18 cellular contexts compared by ENCODE assay signal in genomic region chr5:168198359-168198758, GRCh38.
DNase-seq lines count a peak whose midpoint lies in the region; ATAC-seq, FAIRE-seq and TF ChIP-seq lines count a peak whose summit lies in the region.
"Had no signal": no experiment of that assay in that cellular context is flagged by ENCODE, and none has a peak within 500 bp of the region (broad histone marks: within the 10 kb centered on the region; RNA-seq: fewer than 3 reads in every experiment).

No MANE protein-coding gene starts in this region.

- H2AFZ ChIP-seq in GM12878 (ENCODE audit: control insufficient read depth, low read depth, low read length): no peak overlapping the region
- H2AFZ ChIP-seq: GM23248 had no signal

- no peak for FAIRE-seq in GM12878 (lab: Jason Lieb, UNC)
- FAIRE-seq: A549, D721Med, GM19239, H54 had no signal

- no peaks in the 10 kb centered on the region for H3K9me3 ChIP-seq in GM12878 (replicated peaks; ENCODE audit: control insufficient read depth, insufficient read depth, low read length)
- H3K9me3 ChIP-seq: A549 had no signal

- no peaks in the 10 kb centered on the region for H3K36me3 ChIP-seq in GM12878 (ENCODE audit: control insufficient read depth in 2 of 2, insufficient read depth in 2 of 2, low read length in 1 of 2)

- intact Hi-C loops in GM12878 (cut with micrococcal nuclease; ENCODE audit: unreplicated experiment): no loop called here

- no peak for TF ChIP-seq EP300 in GM12878 (IDR thresholded peaks at IDR 0.05; ENCODE audit: borderline replicate concordance in 1 of 2, control insufficient read depth in 1 of 2, low read depth in 2 of 2, low read length in 2 of 2)

- no peak overlapping the region for H3K9ac ChIP-seq in GM12878 (ENCODE audit: control insufficient read depth, insufficient read depth, low read length)
- H3K9ac ChIP-seq: GM23248 had no signal

- DNase-seq in GM12878 (ENCODE audit: low read depth, low spot score) (no peak), RPMI8226 (no peak), HuH-7.5 (ENCODE audit: low spot score) (no peak)
- DNase-seq in activated CD8-positive, alpha-beta memory T cell treated with anti-CD3 and anti-CD28 coated beads, Interleukin-2, amount 50 U/mL, for 4 hours: no peak
- DNase-seq: CD8-positive, alpha-beta T cell; COR-L47; DMS153; DMS79 treated with DMSO at 0.1 percent for 48 hours; GDM1; GM23248; KG1 had no signal

- H3K4me1 ChIP-seq in GM12878 (ENCODE audit: control insufficient read depth, insufficient read depth, low read length): no peaks in the 10 kb centered on the region
- H3K4me1 ChIP-seq: A549 had no signal

- no TSS peak for BruUV-seq in GM12878 (replicated peaks; lab: Mats Ljungman, UMichigan)

- 3% methylated on average over 2 of the region's 2 CpGs for WGBS in GM12878 (ENCODE audit: insufficient coverage, insufficient replicate concordance, low lambda C conversion rate, missing lambda C conversion rate)

- ATAC-seq in GM19351 (IDR thresholded peaks at IDR 0.05; ENCODE audit: unreplicated experiment): peak; percentile 71
- peak; percentile 55 for ATAC-seq in HG03469 (IDR thresholded peaks at IDR 0.05; ENCODE audit: unreplicated experiment)
- peak; percentile 48 for ATAC-seq in GM12878
- ATAC-seq: A549; CD8-positive, alpha-beta T cell; HCT116 had no signal

- CTCF ChIA-PET in GM12878 (lab: Yijun Ruan, JAX): interaction anchor here (1.1 kb wide), 1 partner anchor 21 kb away, joined by 7 read pairs; no protein-coding TSS in a partner anchor

- H3K27ac ChIP-seq in GM12878 (ENCODE audit: control insufficient read depth, insufficient read depth): no peak overlapping the region
- H3K27ac ChIP-seq: A549, GM23248 had no signal

- in situ Hi-C loops in GM12878 (cut with MboI): no loop called here

- TF ChIP-seq RAD21 in GM12878 (IDR thresholded peaks at IDR 0.05; ENCODE audit: insufficient read depth, low read depth, low read length): no peak

- no peaks in the 10 kb centered on the region for H4K20me1 ChIP-seq in GM12878 (ENCODE audit: control insufficient read depth, insufficient read depth)

- no peak for TF ChIP-seq POLR2A in GM12878 (IDR thresholded peaks at IDR 0.05; ENCODE audit: low read depth, low read length)

- no peak overlapping the region for H3K4me3 ChIP-seq in GM12878
- H3K4me3 ChIP-seq: A549, GM23248 had no signal

- POLR2A ChIA-PET in GM12878 (lab: Charles Lee): no interaction called here

- peaks cover 0 to 3% of the 10 kb centered on the region in 2 experiments; a peak in 2 of 4 replicates for H3K27me3 ChIP-seq in GM12878 (replicated peaks in 1 of 2; ENCODE audit: control insufficient read depth in 2 of 2, insufficient read depth in 2 of 2, low read length in 1 of 2)

- no peak overlapping the region for H3K4me2 ChIP-seq in GM12878 (ENCODE audit: control insufficient read depth, insufficient read depth)
- H3K4me2 ChIP-seq: A549 had no signal

- RAD21 ChIA-PET in GM12878 (lab: Charles Lee; ENCODE audit: unreplicated experiment): no interaction called here

- SMC1A ChIA-PET in GM12878 (lab: Charles Lee; ENCODE audit: uncharacterized antibody, unreplicated experiment): interaction anchor here (1.5 kb wide), 1 partner anchor 62 kb away, joined by 4 read pairs; no protein-coding TSS in a partner anchor

- H3K79me2 ChIP-seq in GM12878 (ENCODE audit: control insufficient read depth, insufficient read depth, low read length): no peaks in the 10 kb centered on the region

- no peak for TF ChIP-seq CTCF in GM12878 (IDR thresholded peaks at IDR 0.05 in 2 of 3, conservative IDR thresholded peaks at IDR 0.05 in 1 of 3; ENCODE audit: control insufficient read depth in 2 of 3, extremely low read depth in 1 of 3, insufficient read depth in 1 of 3, low read depth in 3 of 3, low read length in 3 of 3)

TF ChIP-seq in GM12878, 131 proteins besides CTCF, POLR2A, EP300 and RAD21:
- peak; percentile 63; the same call in 1 of the 2 replicates for TF ChIP-seq JUNB (IDR thresholded peaks at IDR 0.05)
- no peak for TF ChIP-seq CHD2 (IDR thresholded peaks at IDR 0.05; ENCODE audit: borderline replicate concordance, low read depth, low read length)
